Comparison of ENCODE assay signal across 8 cellular contexts in genomic region chr2:188291617-188292445, GRCh38. TPM values are rescaled to one million over a fixed set of nuclear protein-coding genes. Genes with fewer than 3 reads are reported as not detected.
DNase-seq lines count a peak whose midpoint lies in the region; ATAC-seq, FAIRE-seq and TF ChIP-seq lines count a peak whose summit lies in the region.

Gene GULP1, plus strand, starts transcription at chr2:188291874. Its CDS starts 185,829 bp downstream, at chr2:188477703.

- peak within 1 kb of the TSS; percentile 80 for H3K4me3 ChIP-seq in SK-N-MC
- peak within 1 kb of the TSS; percentile 56 to 57 for H3K4me3 ChIP-seq in left lung

- no peak for FAIRE-seq in D721Med (lab: Jason Lieb, UNC)

- no peaks in the 10 kb centered on the region for H3K9me3 ChIP-seq in SK-N-MC (ENCODE audit: low read depth, low read length)
- H3K9me3 ChIP-seq in left lung, result no peaks in the 10 kb centered on the region

- H3K9ac ChIP-seq in SK-N-MC (ENCODE audit: insufficient read length), result peak within 1 kb of the TSS; percentile 70

- intact Hi-C loops in left lung (cut with DNase I), result no loop called here

- ATAC-seq in left lung, result peak; percentile 72
- ATAC-seq in GM18519 (IDR thresholded peaks at IDR 0.05; ENCODE audit: low FRiP score, unreplicated experiment), result no peak
- no peak for ATAC-seq in HG02759 (IDR thresholded peaks at IDR 0.05; ENCODE audit: unreplicated experiment)

- peak; percentile 48 for TF ChIP-seq CTCF in D721Med (IDR thresholded peaks at IDR 0.05; ENCODE audit: insufficient read depth, missing control alignments)
- peak; percentile 41 to 44 for TF ChIP-seq CTCF in left lung (IDR thresholded peaks at IDR 0.05)

- H3K27me3 ChIP-seq in left lung, result peaks cover 0 to 34% of the 10 kb centered on the region in 2 donors

- H3K27ac ChIP-seq in SK-N-MC (no peak within 1 kb of the TSS), left lung (peak within 1 kb of the TSS; percentile 76 to 97)

- H3K36me3 ChIP-seq in SK-N-MC (ENCODE audit: insufficient read depth, low read length) (no peaks in the 10 kb centered on the region), left lung (no peaks in the 10 kb centered on the region)

- no peak for DNase-seq in D721Med (ENCODE audit: insufficient read length, low spot score)
- peak; percentile 52 for DNase-seq in HS-5 (ENCODE audit: low read depth)
- DNase-seq in SK-N-MC (ENCODE audit: low read depth, low spot score), result no peak
- peak; percentile 92 for DNase-seq in ecto neural progenitor cell (ENCODE audit: low spot score)
- peak; percentile 63 to 89 for DNase-seq in left lung
- peak; percentile 63 for DNase-seq in stromal cell of bone marrow (ENCODE audit: low read depth)

- peaks cover 0 to 10% of the 10 kb centered on the region in 2 donors for H3K4me1 ChIP-seq in left lung

RNA-seq across cellular contexts. Expression of gene GULP1, which starts in this region (rescaled TPM):
- 10 to 100 TPM; 27.5 to 38.1 TPM for total RNA-seq in left lung

Comparison
In these comparisons a context has a peak if more than half of its experiments do, and no peak if none do; other contexts are left out.
1. DNase-seq: peak in HS-5 (single experiment), ecto neural progenitor cell (single experiment), left lung (2 of 2) and stromal cell of bone marrow (single experiment); none in D721Med (single experiment) and SK-N-MC (single experiment).